In genomic region chr1:234842726-234843641, GRCh38 we compare ENCODE assay signal across 8 cellular contexts.
DNase-seq lines count a peak whose midpoint lies in the region; ATAC-seq, FAIRE-seq and TF ChIP-seq lines count a peak whose summit lies in the region.

No MANE protein-coding gene starts in this region.

- no peak for TF ChIP-seq POLR2A in H54 (IDR thresholded peaks at IDR 0.05; ENCODE audit: low read depth, low read length)

- FAIRE-seq in H54 (lab: Jason Lieb, UNC), result no peak

- peak; percentile 51 for DNase-seq in T-helper 22 cell (ENCODE audit: low read depth)
- DNase-seq in amniotic epithelial cell (ENCODE audit: low read depth), result peak; percentile 23
- peak; percentile 79 to 84 for DNase-seq in stimulated activated CD4-positive, alpha-beta T cell treated with anti-CD3 and anti-CD28 coated beads, Interleukin-15, amount 100 ng/mL, for 48 hours (ENCODE audit: low read depth in 2 of 2)
- no peak for DNase-seq in H54 (ENCODE audit: insufficient read length, low spot score)
- DNase-seq in amniotic stem cell (lab: John Stamatoyannopoulos, UW), result no peak
- no peak for DNase-seq in retina

- ATAC-seq in GM18519 (IDR thresholded peaks at IDR 0.05; ENCODE audit: low FRiP score, unreplicated experiment) (peak; percentile 68), HG02763 (IDR thresholded peaks at IDR 0.05; ENCODE audit: unreplicated experiment) (peak; percentile 61)

Comparison
In these comparisons a context has a peak if more than half of its experiments do, and no peak if none do; other contexts are left out.
1. DNase-seq: peak in T-helper 22 cell (single experiment), amniotic epithelial cell (single experiment) and stimulated activated CD4-positive, alpha-beta T cell treated with anti-CD3 and anti-CD28 coated beads, Interleukin-15, amount 100 ng/mL, for 48 hours (2 of 2); none in H54 (single experiment), amniotic stem cell (single experiment) and retina (single experiment).